Comparison of ENCODE assay signal across 9 cellular contexts in genomic region chrX:15151267-15152196, GRCh38.
DNase-seq lines count a peak whose midpoint lies in the region; ATAC-seq, FAIRE-seq and TF ChIP-seq lines count a peak whose summit lies in the region.
"Had no signal": no experiment of that assay in that cellular context is flagged by ENCODE, and none has a peak within 500 bp of the region (broad histone marks: within the 10 kb centered on the region; RNA-seq: fewer than 3 reads in every experiment).

No MANE protein-coding gene starts in this region.

- H3K27me3 ChIP-seq in vagina, result no peaks in the 10 kb centered on the region

- peaks cover 43% of the 10 kb centered on the region for H3K4me1 Mint-ChIP-seq in activated naive CD4-positive, alpha-beta T cell treated with anti-CD3 and anti-CD28 coated beads, Interleukin-2, amount 10 ng/mL, durations not matched to agents 7 days and 5 days

- H3K4me3 Mint-ChIP-seq in activated naive CD4-positive, alpha-beta T cell treated with anti-CD3 and anti-CD28 coated beads, Interleukin-2, amount 10 ng/mL, durations not matched to agents 7 days and 5 days, result peak overlapping the region; percentile 15

- H3K9me3 ChIP-seq in A549 (no peaks in the 10 kb centered on the region), vagina (no peaks in the 10 kb centered on the region)

- peak overlapping the region; percentile 81 for H3K27ac Mint-ChIP-seq in activated naive CD4-positive, alpha-beta T cell treated with anti-CD3 and anti-CD28 coated beads, Interleukin-2, amount 10 ng/mL, durations not matched to agents 7 days and 5 days

- no peaks in the 10 kb centered on the region for H3K4me1 ChIP-seq in A549
- no peaks in the 10 kb centered on the region for H3K4me1 ChIP-seq in vagina

- DNase-seq in A549 (ENCODE audit: low read depth in 1 of 2, low spot score in 1 of 2) (no peak), A172 (ENCODE audit: low spot score) (no peak), KG1 (lab: John Stamatoyannopoulos, UW) (no peak), vagina (ENCODE audit: extremely low spot score in 2 of 2) (no peak), NOMO-1 treated with dmso at 0.1 percent for 144 hours (lab: John Stamatoyannopoulos, UW; ENCODE audit: unreplicated experiment) (no peak)
- DNase-seq in activated naive CD4-positive, alpha-beta T cell treated with anti-CD3 and anti-CD28 coated beads, Interleukin-2, amount 10 ng/mL, durations not matched to agents 7 days and 5 days, result peak; percentile 39

- ATAC-seq in A549, result no peak
- ATAC-seq in GM19372 (IDR thresholded peaks at IDR 0.05; ENCODE audit: low read depth, unreplicated experiment), result peak; percentile 67
- ATAC-seq in HG03342 (IDR thresholded peaks at IDR 0.05; ENCODE audit: unreplicated experiment), result peak; percentile 53

- WGBS in A549 (ENCODE audit: missing lambda C conversion rate), result 45% methylated on average over 3 of the region's 4 CpGs

- peaks cover 17% of the 10 kb centered on the region for H3K36me3 Mint-ChIP-seq in activated naive CD4-positive, alpha-beta T cell treated with anti-CD3 and anti-CD28 coated beads, Interleukin-2, amount 10 ng/mL, durations not matched to agents 7 days and 5 days

- TF ChIP-seq CTCF in A549 (IDR thresholded peaks at IDR 0.05) (no peak), vagina (IDR thresholded peaks at IDR 0.05) (no peak)

- TF ChIP-seq RAD21 in A549 (conservative IDR thresholded peaks at IDR 0.05 in 1 of 2, IDR thresholded peaks at IDR 0.05 in 1 of 2), result no peak

- TF ChIP-seq EP300 in A549 (IDR thresholded peaks at IDR 0.05), result no peak

- H3K36me3 ChIP-seq in vagina, result no peaks in the 10 kb centered on the region

- no peak overlapping the region for H3K4me2 ChIP-seq in A549
- H3K4me2 ChIP-seq: KMS-11 had no signal

- peak; percentile 23 for FAIRE-seq in A549 (lab: Jason Lieb, UNC)

- H3K27ac ChIP-seq in A549 (no peak overlapping the region), vagina (no peak overlapping the region)
- H3K27ac ChIP-seq: KMS-11 had no signal

- intact Hi-C loops in vagina (cut with DNase I), result no loop called here

- no peak overlapping the region for H3K4me3 ChIP-seq in A549
- H3K4me3 ChIP-seq in vagina, result no peak overlapping the region

- POLR2A ChIA-PET in A549 (lab: Yijun Ruan, JAX), result no interaction called here

- peaks cover 7% of the 10 kb centered on the region for H3K27me3 Mint-ChIP-seq in activated naive CD4-positive, alpha-beta T cell treated with anti-CD3 and anti-CD28 coated beads, Interleukin-2, amount 10 ng/mL, durations not matched to agents 7 days and 5 days

- CTCF ChIA-PET in A549 (lab: Yijun Ruan, JAX), result no interaction called here
- CTCF ChIA-PET in activated naive CD4-positive, alpha-beta T cell treated with anti-CD3 and anti-CD28 coated beads, Interleukin-2, amount 10 ng/mL, durations not matched to agents 7 days and 5 days (lab: Charles Lee), result no interaction called here

- no peak for TF ChIP-seq POLR2A in A549 (IDR thresholded peaks at IDR 0.05; ENCODE audit: low read length)
- no peak for TF ChIP-seq POLR2A in vagina (IDR thresholded peaks at IDR 0.05)

- no peaks in the 10 kb centered on the region for H3K9me3 Mint-ChIP-seq in activated naive CD4-positive, alpha-beta T cell treated with anti-CD3 and anti-CD28 coated beads, Interleukin-2, amount 10 ng/mL, durations not matched to agents 7 days and 5 days

TF ChIP-seq in A549, 52 proteins besides CTCF, POLR2A, EP300 and RAD21:
- TF ChIP-seq JUN (IDR thresholded peaks at IDR 0.05), result no peak
- TF ChIP-seq BCL3 (IDR thresholded peaks at IDR 0.05), result no peak
- no peak for TF ChIP-seq MYC (IDR thresholded peaks at IDR 0.05; ENCODE audit: borderline replicate concordance, low read length)
- no peak for TF ChIP-seq SREBF2 (IDR thresholded peaks at IDR 0.05)
- TF ChIP-seq GATA3 (IDR thresholded peaks at IDR 0.05; ENCODE audit: borderline replicate concordance), result no peak
- no peak for TF ChIP-seq RNF2 (IDR thresholded peaks at IDR 0.05; ENCODE audit: borderline replicate concordance, low read depth)
- TF ChIP-seq, protein P1, sequence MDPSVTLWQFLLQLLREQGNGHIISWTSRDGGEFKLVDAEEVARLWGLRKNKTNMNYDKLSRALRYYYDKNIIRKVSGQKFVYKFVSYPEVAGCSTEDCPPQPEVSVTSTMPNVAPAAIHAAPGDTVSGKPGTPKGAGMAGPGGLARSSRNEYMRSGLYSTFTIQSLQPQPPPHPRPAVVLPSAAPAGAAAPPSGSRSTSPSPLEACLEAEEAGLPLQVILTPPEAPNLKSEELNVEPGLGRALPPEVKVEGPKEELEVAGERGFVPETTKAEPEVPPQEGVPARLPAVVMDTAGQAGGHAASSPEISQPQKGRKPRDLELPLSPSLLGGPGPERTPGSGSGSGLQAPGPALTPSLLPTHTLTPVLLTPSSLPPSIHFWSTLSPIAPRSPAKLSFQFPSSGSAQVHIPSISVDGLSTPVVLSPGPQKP (IDR thresholded peaks at IDR 0.05; ENCODE audit: low read depth, low read length), result no peak
- TF ChIP-seq, protein P2, sequence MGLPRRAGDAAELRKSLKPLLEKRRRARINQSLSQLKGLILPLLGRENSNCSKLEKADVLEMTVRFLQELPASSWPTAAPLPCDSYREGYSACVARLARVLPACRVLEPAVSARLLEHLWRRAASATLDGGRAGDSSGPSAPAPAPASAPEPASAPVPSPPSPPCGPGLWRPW (IDR thresholded peaks at IDR 0.05), result no peak

Comparison
In these comparisons a context has a peak if more than half of its experiments do, and no peak if none do; other contexts are left out.
1. ATAC-seq: peak in GM19372 (single experiment) and HG03342 (single experiment); none in A549 (0 of 2).